9 cellular contexts compared by ENCODE assay signal in genomic region chr10:30256084-30256483, GRCh38.
"Had no signal": no experiment of that assay in that cellular context is flagged by ENCODE, and none has a peak within 500 bp of the region (broad histone marks: within the 10 kb centered on the region; RNA-seq: fewer than 3 reads in every experiment).

No MANE protein-coding gene starts in this region.

- H3K4me3 ChIP-seq: GM23248, HAP-1 had no signal

- H3K4me2 ChIP-seq: KMS-11 had no signal

- H3K9me3 ChIP-seq: HAP-1 had no signal

- H2AFZ ChIP-seq: GM23248 had no signal

- DNase-seq: GM23248, GOT3, H7, IMR-90, Karpas-422, KBM-7 had no signal

- H3K9ac ChIP-seq: GM23248, KMS-11 had no signal

- H3K36me3 ChIP-seq: HAP-1 had no signal

- H3K4me1 ChIP-seq: HAP-1 had no signal

- H3K27ac ChIP-seq: GM23248, HL-60, KMS-11 had no signal
